ENCODE assay signal across 3 cellular contexts in the genomic region with DNA sequence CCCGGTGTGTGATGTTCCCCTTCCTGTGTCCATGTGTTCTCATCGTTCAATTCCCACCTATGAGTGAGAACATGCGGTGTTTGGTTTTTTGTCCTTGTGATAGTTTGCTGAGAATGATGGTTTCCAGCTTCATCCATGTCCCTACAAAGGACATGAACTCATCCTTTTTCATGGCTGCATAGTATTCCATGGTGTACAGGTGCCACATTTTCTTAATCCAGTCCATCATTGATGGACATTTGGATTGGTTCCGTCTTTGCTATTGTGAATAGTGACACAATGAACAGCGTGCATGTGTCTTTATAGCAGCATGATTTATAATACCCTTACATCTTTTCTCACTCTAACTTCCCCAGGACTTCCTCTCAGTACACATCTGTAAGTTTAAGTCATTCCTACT. TPM values are rescaled to one million over a fixed set of nuclear protein-coding genes. Genes with fewer than 3 reads are reported as not detected.
"Had no signal": no experiment of that assay in that cellular context is flagged by ENCODE, and none has a peak within 500 bp of the region (broad histone marks: within the 10 kb centered on the region; RNA-seq: fewer than 3 reads in every experiment).

No MANE protein-coding gene starts in this region.

RNA-seq across cellular contexts. Expression of gene DPP10, which starts 35.1 kb away (rescaled TPM):
- total RNA-seq: LHCN-M2, M059J, MCF 10A had no signal
